Comparison of ENCODE assay signal across 17 cellular contexts in genomic region chr4:36402008-36402758, GRCh38.
A peak's percentile ranks its signal among the peaks of the same experiment; 100 is the strongest.
DNase-seq lines count a peak whose midpoint lies in the region; ATAC-seq, FAIRE-seq and TF ChIP-seq lines count a peak whose summit lies in the region.
"Had no signal": no experiment of that assay in that cellular context is flagged by ENCODE, and none has a peak within 500 bp of the region (broad histone marks: within the 10 kb centered on the region; RNA-seq: fewer than 3 reads in every experiment).

No MANE protein-coding gene starts in this region.

- peak; percentile 67 for DNase-seq in activated effector memory CD4-positive, alpha-beta T cell treated with anti-CD3 and anti-CD28 coated beads, Interleukin-2, amount 50 U/mL, for 16 hours
- no peak for DNase-seq in activated effector memory CD4-positive, alpha-beta T cell treated with Interleukin-2 at 50 U/mL for 16 hours
- DNase-seq in GM18507 (ENCODE audit: extremely low spot score, insufficient read length, low read depth): no peak
- peak; percentile 16 for DNase-seq in GM23338 (ENCODE audit: low spot score)
- DNase-seq in GM19239 (ENCODE audit: insufficient read length, low spot score): no peak
- DNase-seq in GM19240 (ENCODE audit: insufficient read length, low spot score): no peak
- DNase-seq: COR-L47, GF-D8, NCI-H1092, NCI-H146, NCI-H2081, NCI-H2227 treated with DMSO at 0.1 percent for 48 hours, NCI-H524 had no signal

- H3K9me3 Mint-ChIP-seq in GM23338: no peaks in the 10 kb centered on the region
- no peaks in the 10 kb centered on the region for H3K9me3 Mint-ChIP-seq in activated naive CD4-positive, alpha-beta T cell treated with anti-CD3 and anti-CD28 coated beads, Interleukin-2, amount 50 U/mL, for 24 hours

- no peaks in the 10 kb centered on the region for H3K36me3 Mint-ChIP-seq in GM23338 (ENCODE audit: low read depth)
- no peaks in the 10 kb centered on the region for H3K36me3 Mint-ChIP-seq in activated naive CD4-positive, alpha-beta T cell treated with anti-CD3 and anti-CD28 coated beads, Interleukin-2, amount 50 U/mL, for 24 hours

- H3F3A ChIP-seq in GM23338 (replicated peaks; ENCODE audit: low read depth): no peaks in the 10 kb centered on the region

- H3K9me2 ChIP-seq in GM23338 (ENCODE audit: insufficient read depth): no peaks in the 10 kb centered on the region

- H3K27ac Mint-ChIP-seq in GM23338: no peak overlapping the region
- H3K27ac Mint-ChIP-seq in activated naive CD4-positive, alpha-beta T cell treated with anti-CD3 and anti-CD28 coated beads, Interleukin-2, amount 50 U/mL, for 24 hours: peak overlapping the region; percentile 38

- no peaks in the 10 kb centered on the region for H4K20me1 ChIP-seq in GM23338 (replicated peaks; ENCODE audit: insufficient read depth)

- no peaks in the 10 kb centered on the region for H3K4me1 ChIP-seq in GM23338 (ENCODE audit: insufficient read depth)

- H3K36me3 ChIP-seq in GM23338 (ENCODE audit: insufficient read depth): no peaks in the 10 kb centered on the region

- no peaks in the 10 kb centered on the region for H3K27me3 Mint-ChIP-seq in GM23338 (ENCODE audit: insufficient read depth, low read depth, poor library complexity)
- H3K27me3 Mint-ChIP-seq in activated naive CD4-positive, alpha-beta T cell treated with anti-CD3 and anti-CD28 coated beads, Interleukin-2, amount 50 U/mL, for 24 hours: no peaks in the 10 kb centered on the region

- no peak overlapping the region for H3K27ac ChIP-seq in GM23338 (ENCODE audit: low read depth)
- H3K27ac ChIP-seq: KMS-11 had no signal

- peaks cover 9% of the 10 kb centered on the region for H3K4me1 Mint-ChIP-seq in GM23338
- H3K4me1 Mint-ChIP-seq in activated naive CD4-positive, alpha-beta T cell treated with anti-CD3 and anti-CD28 coated beads, Interleukin-2, amount 50 U/mL, for 24 hours: peaks cover 22% of the 10 kb centered on the region

- no peak overlapping the region for H3K4me2 ChIP-seq in GM23338
- H3K4me2 ChIP-seq: KMS-11 had no signal

- H3K79me2 ChIP-seq in GM23338 (replicated peaks; ENCODE audit: insufficient read depth): no peaks in the 10 kb centered on the region

- peak in 1 of 2 experiments; percentile 25; a peak in 2 of 4 replicates for TF ChIP-seq CTCF in GM23338 (conservative IDR thresholded peaks at IDR 0.05; ENCODE audit: low read depth in 2 of 2)

- FAIRE-seq in GM18507 (lab: Jason Lieb, UNC) (peak; percentile 44), GM19239 (lab: Jason Lieb, UNC) (no peak)
- FAIRE-seq: GM12892, H54 had no signal

- H3K27me3 ChIP-seq in GM23338 (ENCODE audit: insufficient read depth): no peaks in the 10 kb centered on the region

- no peak overlapping the region for H2AFZ ChIP-seq in GM23338

- H3K4me3 Mint-ChIP-seq in GM23338: no peak overlapping the region
- H3K4me3 Mint-ChIP-seq in activated naive CD4-positive, alpha-beta T cell treated with anti-CD3 and anti-CD28 coated beads, Interleukin-2, amount 50 U/mL, for 24 hours: no peak overlapping the region

- H3K4me3 ChIP-seq in GM23338: no peak overlapping the region

- ATAC-seq in GM23338: no peak

TF ChIP-seq in GM23338, 12 proteins besides CTCF, POLR2A, EP300 and RAD21 (continues in another document):
- TF ChIP-seq, protein P1, sequence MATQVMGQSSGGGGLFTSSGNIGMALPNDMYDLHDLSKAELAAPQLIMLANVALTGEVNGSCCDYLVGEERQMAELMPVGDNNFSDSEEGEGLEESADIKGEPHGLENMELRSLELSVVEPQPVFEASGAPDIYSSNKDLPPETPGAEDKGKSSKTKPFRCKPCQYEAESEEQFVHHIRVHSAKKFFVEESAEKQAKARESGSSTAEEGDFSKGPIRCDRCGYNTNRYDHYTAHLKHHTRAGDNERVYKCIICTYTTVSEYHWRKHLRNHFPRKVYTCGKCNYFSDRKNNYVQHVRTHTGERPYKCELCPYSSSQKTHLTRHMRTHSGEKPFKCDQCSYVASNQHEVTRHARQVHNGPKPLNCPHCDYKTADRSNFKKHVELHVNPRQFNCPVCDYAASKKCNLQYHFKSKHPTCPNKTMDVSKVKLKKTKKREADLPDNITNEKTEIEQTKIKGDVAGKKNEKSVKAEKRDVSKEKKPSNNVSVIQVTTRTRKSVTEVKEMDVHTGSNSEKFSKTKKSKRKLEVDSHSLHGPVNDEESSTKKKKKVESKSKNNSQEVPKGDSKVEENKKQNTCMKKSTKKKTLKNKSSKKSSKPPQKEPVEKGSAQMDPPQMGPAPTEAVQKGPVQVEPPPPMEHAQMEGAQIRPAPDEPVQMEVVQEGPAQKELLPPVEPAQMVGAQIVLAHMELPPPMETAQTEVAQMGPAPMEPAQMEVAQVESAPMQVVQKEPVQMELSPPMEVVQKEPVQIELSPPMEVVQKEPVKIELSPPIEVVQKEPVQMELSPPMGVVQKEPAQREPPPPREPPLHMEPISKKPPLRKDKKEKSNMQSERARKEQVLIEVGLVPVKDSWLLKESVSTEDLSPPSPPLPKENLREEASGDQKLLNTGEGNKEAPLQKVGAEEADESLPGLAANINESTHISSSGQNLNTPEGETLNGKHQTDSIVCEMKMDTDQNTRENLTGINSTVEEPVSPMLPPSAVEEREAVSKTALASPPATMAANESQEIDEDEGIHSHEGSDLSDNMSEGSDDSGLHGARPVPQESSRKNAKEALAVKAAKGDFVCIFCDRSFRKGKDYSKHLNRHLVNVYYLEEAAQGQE (IDR thresholded peaks at IDR 0.05; ENCODE audit: unreplicated experiment): no peak
- TF ChIP-seq CREB1 (CRISPR knock-in tag; IDR thresholded peaks at IDR 0.05; ENCODE audit: low read depth) (no peak), ZNF331 (CRISPR knock-in tag; IDR thresholded peaks at IDR 0.05; ENCODE audit: low read depth) (no peak), EZH2 (IDR thresholded peaks at IDR 0.05; ENCODE audit: low read depth, unreplicated experiment) (no peak), ZNF114 (CRISPR knock-in tag; IDR thresholded peaks at IDR 0.05) (no peak)
- TF ChIP-seq, protein P2, sequence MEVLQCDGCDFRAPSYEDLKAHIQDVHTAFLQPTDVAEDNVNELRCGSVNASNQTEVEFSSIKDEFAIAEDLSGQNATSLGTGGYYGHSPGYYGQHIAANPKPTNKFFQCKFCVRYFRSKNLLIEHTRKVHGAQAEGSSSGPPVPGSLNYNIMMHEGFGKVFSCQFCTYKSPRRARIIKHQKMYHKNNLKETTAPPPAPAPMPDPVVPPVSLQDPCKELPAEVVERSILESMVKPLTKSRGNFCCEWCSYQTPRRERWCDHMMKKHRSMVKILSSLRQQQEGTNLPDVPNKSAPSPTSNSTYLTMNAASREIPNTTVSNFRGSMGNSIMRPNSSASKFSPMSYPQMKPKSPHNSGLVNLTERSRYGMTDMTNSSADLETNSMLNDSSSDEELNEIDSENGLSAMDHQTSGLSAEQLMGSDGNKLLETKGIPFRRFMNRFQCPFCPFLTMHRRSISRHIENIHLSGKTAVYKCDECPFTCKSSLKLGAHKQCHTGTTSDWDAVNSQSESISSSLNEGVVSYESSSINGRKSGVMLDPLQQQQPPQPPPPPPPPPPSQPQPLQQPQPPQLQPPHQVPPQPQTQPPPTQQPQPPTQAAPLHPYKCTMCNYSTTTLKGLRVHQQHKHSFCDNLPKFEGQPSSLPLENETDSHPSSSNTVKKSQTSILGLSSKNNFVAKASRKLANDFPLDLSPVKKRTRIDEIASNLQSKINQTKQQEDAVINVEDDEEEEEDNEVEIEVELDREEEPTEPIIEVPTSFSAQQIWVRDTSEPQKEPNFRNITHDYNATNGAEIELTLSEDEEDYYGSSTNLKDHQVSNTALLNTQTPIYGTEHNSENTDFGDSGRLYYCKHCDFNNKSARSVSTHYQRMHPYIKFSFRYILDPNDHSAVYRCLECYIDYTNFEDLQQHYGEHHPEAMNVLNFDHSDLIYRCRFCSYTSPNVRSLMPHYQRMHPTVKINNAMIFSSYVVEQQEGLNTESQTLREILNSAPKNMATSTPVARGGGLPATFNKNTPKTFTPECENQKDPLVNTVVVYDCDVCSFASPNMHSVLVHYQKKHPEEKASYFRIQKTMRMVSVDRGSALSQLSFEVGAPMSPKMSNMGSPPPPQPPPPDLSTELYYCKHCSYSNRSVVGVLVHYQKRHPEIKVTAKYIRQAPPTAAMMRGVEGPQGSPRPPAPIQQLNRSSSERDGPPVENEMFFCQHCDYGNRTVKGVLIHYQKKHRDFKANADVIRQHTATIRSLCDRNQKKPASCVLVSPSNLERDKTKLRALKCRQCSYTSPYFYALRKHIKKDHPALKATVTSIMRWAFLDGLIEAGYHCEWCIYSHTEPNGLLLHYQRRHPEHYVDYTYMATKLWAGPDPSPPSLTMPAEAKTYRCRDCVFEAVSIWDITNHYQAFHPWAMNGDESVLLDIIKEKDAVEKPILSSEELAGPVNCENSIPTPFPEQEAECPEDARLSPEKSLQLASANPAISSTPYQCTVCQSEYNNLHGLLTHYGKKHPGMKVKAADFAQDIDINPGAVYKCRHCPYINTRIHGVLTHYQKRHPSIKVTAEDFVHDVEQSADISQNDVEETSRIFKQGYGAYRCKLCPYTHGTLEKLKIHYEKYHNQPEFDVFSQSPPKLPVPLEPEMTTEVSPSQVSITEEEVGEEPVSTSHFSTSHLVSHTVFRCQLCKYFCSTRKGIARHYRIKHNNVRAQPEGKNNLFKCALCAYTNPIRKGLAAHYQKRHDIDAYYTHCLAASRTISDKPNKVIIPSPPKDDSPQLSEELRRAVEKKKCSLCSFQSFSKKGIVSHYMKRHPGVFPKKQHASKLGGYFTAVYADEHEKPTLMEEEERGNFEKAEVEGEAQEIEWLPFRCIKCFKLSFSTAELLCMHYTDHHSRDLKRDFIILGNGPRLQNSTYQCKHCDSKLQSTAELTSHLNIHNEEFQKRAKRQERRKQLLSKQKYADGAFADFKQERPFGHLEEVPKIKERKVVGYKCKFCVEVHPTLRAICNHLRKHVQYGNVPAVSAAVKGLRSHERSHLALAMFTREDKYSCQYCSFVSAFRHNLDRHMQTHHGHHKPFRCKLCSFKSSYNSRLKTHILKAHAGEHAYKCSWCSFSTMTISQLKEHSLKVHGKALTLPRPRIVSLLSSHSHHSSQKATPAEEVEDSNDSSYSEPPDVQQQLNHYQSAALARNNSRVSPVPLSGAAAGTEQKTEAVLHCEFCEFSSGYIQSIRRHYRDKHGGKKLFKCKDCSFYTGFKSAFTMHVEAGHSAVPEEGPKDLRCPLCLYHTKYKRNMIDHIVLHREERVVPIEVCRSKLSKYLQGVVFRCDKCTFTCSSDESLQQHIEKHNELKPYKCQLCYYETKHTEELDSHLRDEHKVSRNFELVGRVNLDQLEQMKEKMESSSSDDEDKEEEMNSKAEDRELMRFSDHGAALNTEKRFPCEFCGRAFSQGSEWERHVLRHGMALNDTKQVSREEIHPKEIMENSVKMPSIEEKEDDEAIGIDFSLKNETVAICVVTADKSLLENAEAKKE (CRISPR knock-in tag; IDR thresholded peaks at IDR 0.05): no peak

Comparison
In these comparisons a context has a peak if more than half of its experiments do, and no peak if none do; other contexts are left out.
1. DNase-seq: peak in activated effector memory CD4-positive, alpha-beta T cell treated with anti-CD3 and anti-CD28 coated beads, Interleukin-2, amount 50 U/mL, for 16 hours (single experiment) and GM23338 (single experiment); none in activated effector memory CD4-positive, alpha-beta T cell treated with Interleukin-2 at 50 U/mL for 16 hours (single experiment), GM18507 (single experiment), GM19239 (single experiment) and GM19240 (single experiment).